Comparison of ENCODE assay signal across 10 cellular contexts in genomic region chr19:44796701-44797115, GRCh38. TPM values are rescaled to one million over a fixed set of nuclear protein-coding genes. Genes with fewer than 3 reads are reported as not detected.
DNase-seq lines count a peak whose midpoint lies in the region; ATAC-seq and TF ChIP-seq lines count a peak whose summit lies in the region.
"Had no signal": no experiment of that assay in that cellular context is flagged by ENCODE, and none has a peak within 500 bp of the region (broad histone marks: within the 10 kb centered on the region; RNA-seq: fewer than 3 reads in every experiment).

No MANE protein-coding gene starts in this region.

- no peak overlapping the region for H3K4me2 ChIP-seq in mesendoderm (ENCODE audit: low read length)

- H3K4me3 Mint-ChIP-seq in CD4-positive, alpha-beta memory T cell, result peak overlapping the region in 6 of 8 donors; percentile 39 to 77 (median 74)
- H3K4me3 Mint-ChIP-seq: stimulated activated naive B cell treated with anti-CD40 and anti-IgM and Interleukin-4, amounts not matched to agents 10 μg/mL and 1 μg/mL and 100 μg/mL, for 72 hours had no signal

- no peak overlapping the region for H2BK5ac ChIP-seq in mesendoderm (ENCODE audit: low read length)

- H2BK120ac ChIP-seq in mesendoderm (ENCODE audit: low read depth, low read length), result no peak overlapping the region

- H3K27me3 Mint-ChIP-seq in CD4-positive, alpha-beta memory T cell, result no peaks in the 10 kb centered on the region
- H3K27me3 Mint-ChIP-seq: stimulated activated naive B cell treated with anti-CD40 and anti-IgM and Interleukin-4, amounts not matched to agents 10 μg/mL and 1 μg/mL and 100 μg/mL, for 72 hours had no signal

- no CpG with 5 or more reads among the region's 12 CpGs for WGBS in mesendoderm (ENCODE audit: extremely low coverage, insufficient coverage, low lambda C conversion rate)

- in situ Hi-C loops in astrocyte of the spinal cord (cut with HindIII; ENCODE audit: low sequenced_read_pairs), result no loop called here

- peaks cover 15% of the 10 kb centered on the region for H3K4me1 ChIP-seq in CD4-positive, alpha-beta memory T cell (ENCODE audit: insufficient read depth, low read length)
- no peaks in the 10 kb centered on the region for H3K4me1 ChIP-seq in mesendoderm (ENCODE audit: control insufficient read depth, low read depth, low read length)

- H3K56ac ChIP-seq in mesendoderm (ENCODE audit: low read length), result peak overlapping the region; percentile 25

- H2BK15ac ChIP-seq in mesendoderm (replicated peaks; ENCODE audit: low read depth), result no peak overlapping the region

- no peak overlapping the region for H3K9ac ChIP-seq in mesendoderm (ENCODE audit: low read length)

- H4K8ac ChIP-seq in mesendoderm (ENCODE audit: low read depth, low read length), result no peak overlapping the region

- peak in 1 of 5 donors; percentile 7 for DNase-seq in CD4-positive, alpha-beta memory T cell
- DNase-seq in NCI-H146 treated with DMSO at 0.1 percent for 48 hours (lab: John Stamatoyannopoulos, UW; ENCODE audit: unreplicated experiment), result peak; percentile 97
- DNase-seq in astrocyte of the spinal cord (ENCODE audit: low read depth, low spot score), result peak; percentile 54
- peak; percentile 67 for DNase-seq in mesendoderm
- DNase-seq in stimulated activated CD4-positive, alpha-beta T cell treated with anti-CD3 and anti-CD28 coated beads, Interleukin-2, amount 100 ng/mL, for 24 hours, result no peak
- DNase-seq in GM19238 (ENCODE audit: insufficient read length, low spot score), result no peak
- DNase-seq: central memory CD4-positive, alpha-beta T cell; stimulated activated naive B cell treated with anti-CD40 and anti-IgM and Interleukin-4, amounts not matched to agents 10 μg/mL and 1 μg/mL and 100 μg/mL, for 72 hours had no signal

- intact Hi-C loops in CD4-positive, alpha-beta memory T cell (cut with micrococcal nuclease), result no loop called here

- no peak overlapping the region for H3K23ac ChIP-seq in mesendoderm (ENCODE audit: low read length)

- POLR2A ChIA-PET in CD4-positive, alpha-beta memory T cell (lab: Charles Lee; ENCODE audit: partially characterized antibody), result no interaction called here

- CTCF ChIA-PET in CD4-positive, alpha-beta memory T cell (lab: Charles Lee; ENCODE audit: partially characterized antibody), result interaction anchor here (0.7 to 4.1 kb wide), 5 partner anchors 8 to 75 kb away, joined by 3 to 27 read pairs (median 5); no protein-coding TSS in a partner anchor

- no peak overlapping the region for H3K4ac ChIP-seq in mesendoderm (ENCODE audit: low read depth, low read length)

- no peak overlapping the region for H3K4me3 ChIP-seq in CD4-positive, alpha-beta memory T cell (ENCODE audit: low read length in 2 of 2)
- H3K4me3 ChIP-seq in astrocyte of the spinal cord (ENCODE audit: low read depth, low read length) (no peak overlapping the region), mesendoderm (ENCODE audit: low read length) (no peak overlapping the region)

- H3K79me1 ChIP-seq in mesendoderm (ENCODE audit: low read length), result no peaks in the 10 kb centered on the region

- no peaks in the 10 kb centered on the region for H3K9me3 Mint-ChIP-seq in CD4-positive, alpha-beta memory T cell
- H3K9me3 Mint-ChIP-seq: stimulated activated naive B cell treated with anti-CD40 and anti-IgM and Interleukin-4, amounts not matched to agents 10 μg/mL and 1 μg/mL and 100 μg/mL, for 72 hours had no signal

- no peaks in the 10 kb centered on the region for H3K27me3 ChIP-seq in CD4-positive, alpha-beta memory T cell (ENCODE audit: insufficient read depth, low read length)
- H3K27me3 ChIP-seq in mesendoderm (ENCODE audit: insufficient read depth, low read length, poor library complexity), result no peaks in the 10 kb centered on the region

- no peaks in the 10 kb centered on the region for H3K79me2 ChIP-seq in mesendoderm (ENCODE audit: control insufficient read depth, insufficient read depth, low read length)

- no peak overlapping the region for H3K27ac ChIP-seq in CD4-positive, alpha-beta memory T cell (ENCODE audit: low read depth, low read length)
- peak overlapping the region; percentile 46 for H3K27ac ChIP-seq in mesendoderm (ENCODE audit: low read depth, low read length)

- no peak overlapping the region for H2AK5ac ChIP-seq in mesendoderm (ENCODE audit: low read length)

- no peak for TF ChIP-seq CTCF in astrocyte of the spinal cord (IDR thresholded peaks at IDR 0.05; ENCODE audit: low read depth, low read length)

- H3K9me3 ChIP-seq in CD4-positive, alpha-beta memory T cell (ENCODE audit: control insufficient read depth in 1 of 2, low read length in 2 of 2), result no peaks in the 10 kb centered on the region

- H3K36me3 ChIP-seq in CD4-positive, alpha-beta memory T cell (ENCODE audit: insufficient read depth, low read length), result no peaks in the 10 kb centered on the region
- H3K36me3 ChIP-seq in mesendoderm (ENCODE audit: control insufficient read depth, insufficient read depth, low read length), result no peaks in the 10 kb centered on the region

- ATAC-seq in HG02759 (IDR thresholded peaks at IDR 0.05; ENCODE audit: unreplicated experiment), result no peak
- ATAC-seq in GM18858 (IDR thresholded peaks at IDR 0.05; ENCODE audit: unreplicated experiment), result no peak
- ATAC-seq: stimulated activated naive B cell treated with anti-CD40 and anti-IgM and Interleukin-4, amounts not matched to agents 10 μg/mL and 1 μg/mL and 100 μg/mL, for 72 hours had no signal

- peak overlapping the region in 4 of 7 donors; percentile 42 to 82 (median 72) for H3K27ac Mint-ChIP-seq in CD4-positive, alpha-beta memory T cell
- H3K27ac Mint-ChIP-seq: stimulated activated naive B cell treated with anti-CD40 and anti-IgM and Interleukin-4, amounts not matched to agents 10 μg/mL and 1 μg/mL and 100 μg/mL, for 72 hours had no signal

- H4K5ac ChIP-seq in mesendoderm (ENCODE audit: low read length), result no peak overlapping the region

- peaks cover 10 to 20% (median 14%) of the 10 kb centered on the region in 4 donors for H3K4me1 Mint-ChIP-seq in CD4-positive, alpha-beta memory T cell

- no peaks in the 10 kb centered on the region for H3K36me3 Mint-ChIP-seq in CD4-positive, alpha-beta memory T cell
- H3K36me3 Mint-ChIP-seq: stimulated activated naive B cell treated with anti-CD40 and anti-IgM and Interleukin-4, amounts not matched to agents 10 μg/mL and 1 μg/mL and 100 μg/mL, for 72 hours had no signal

- no peak overlapping the region for H3K18ac ChIP-seq in mesendoderm (ENCODE audit: low read length)

RNA-seq across cellular contexts. Expression of gene BCAM, which starts 12.2 kb away (rescaled TPM):
- not detected for total RNA-seq in CD4-positive, alpha-beta memory T cell
- polyA plus RNA-seq in CD4-positive, alpha-beta memory T cell, result not detected
- polyA plus RNA-seq in mesendoderm (2013, experiment 1 of 2), result 36.8 TPM
- polyA plus RNA-seq in mesendoderm (2013, experiment 2 of 2), result 35.8 TPM

RNA-seq across cellular contexts. Expression of gene CBLC, which starts 19.0 kb away (rescaled TPM):
- total RNA-seq in CD4-positive, alpha-beta memory T cell, result not detected
- polyA plus RNA-seq in CD4-positive, alpha-beta memory T cell, result not detected
- 4.6 TPM for polyA plus RNA-seq in mesendoderm (2013, experiment 1 of 2)
- 5.2 TPM for polyA plus RNA-seq in mesendoderm (2013, experiment 2 of 2)

RNA-seq across cellular contexts. Expression of gene BCL3, which starts 48.2 kb away (rescaled TPM):
- 10 to 100 TPM; 10.9 to 11.8 TPM for total RNA-seq in CD4-positive, alpha-beta memory T cell
- 10 to 100 TPM in 1 of 2 donors, 1 to 10 TPM in 1; 3.9 to 15.0 TPM for polyA plus RNA-seq in CD4-positive, alpha-beta memory T cell
- 1.8 TPM for polyA plus RNA-seq in mesendoderm (2013, experiment 1 of 2)
- polyA plus RNA-seq in mesendoderm (2013, experiment 2 of 2), result 1.7 TPM

RNA-seq across cellular contexts. Expression of gene NECTIN2, which starts 49.4 kb away (rescaled TPM):
- total RNA-seq in CD4-positive, alpha-beta memory T cell, result 1 to 10 TPM in 1 of 2 experiments, under 1 TPM in 1; 0.84 to 1.7 TPM
- under 1 TPM in 1 of 2 donors, not detected in 1; 0.11 TPM for polyA plus RNA-seq in CD4-positive, alpha-beta memory T cell
- polyA plus RNA-seq in mesendoderm (2013, experiment 1 of 2), result 190 TPM
- 188 TPM for polyA plus RNA-seq in mesendoderm (2013, experiment 2 of 2)

Comparison
In these comparisons a context has a peak if more than half of its experiments do, and no peak if none do; other contexts are left out.
1. DNase-seq: peak in NCI-H146 treated with DMSO at 0.1 percent for 48 hours (single experiment), astrocyte of the spinal cord (single experiment) and mesendoderm (single experiment); none in stimulated activated CD4-positive, alpha-beta T cell treated with anti-CD3 and anti-CD28 coated beads, Interleukin-2, amount 100 ng/mL, for 24 hours (0 of 2) and GM19238 (single experiment).